ENCODE assay signal across 14 cellular contexts in the genomic region with DNA sequence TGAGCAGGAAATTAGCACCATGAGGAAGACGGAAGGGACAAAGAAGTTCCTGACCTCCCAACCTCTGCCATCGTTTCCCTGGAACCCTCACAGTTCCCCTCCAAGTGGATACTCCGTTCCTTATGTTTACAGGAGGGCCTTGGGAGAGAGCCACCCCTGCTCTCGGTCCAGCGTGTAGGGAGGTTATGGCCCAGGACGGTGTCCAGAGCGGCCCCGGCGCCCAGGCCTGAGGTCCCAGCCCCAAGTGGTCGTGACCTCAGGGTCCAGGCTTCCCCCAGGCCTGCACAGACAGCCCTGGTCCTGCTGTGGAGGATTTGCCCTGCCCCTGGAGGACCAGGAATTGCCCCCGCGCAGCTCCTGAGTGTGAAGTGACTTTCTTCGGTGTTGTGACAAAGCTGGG.
A peak's percentile ranks its signal among the peaks of the same experiment; 100 is the strongest.
DNase-seq lines count a peak whose midpoint lies in the region; ATAC-seq and TF ChIP-seq lines count a peak whose summit lies in the region.
"Had no signal": no experiment of that assay in that cellular context is flagged by ENCODE, and none has a peak within 500 bp of the region (broad histone marks: within the 10 kb centered on the region; RNA-seq: fewer than 3 reads in every experiment).

No MANE protein-coding gene starts in this region.

- H3K9me3 ChIP-seq in right atrium auricular region: no peaks in the 10 kb centered on the region
- no peaks in the 10 kb centered on the region for H3K9me3 ChIP-seq in parathyroid adenoma (ENCODE audit: control insufficient read depth, low read length)
- H3K9me3 ChIP-seq in uterus: no peaks in the 10 kb centered on the region
- H3K9me3 ChIP-seq: body of pancreas, SJSA1 had no signal

- no peak for TF ChIP-seq CTCF in right atrium auricular region (IDR thresholded peaks at IDR 0.05)
- TF ChIP-seq CTCF in parathyroid adenoma (IDR thresholded peaks at IDR 0.05): no peak
- no peak for TF ChIP-seq CTCF in uterus (IDR thresholded peaks at IDR 0.05)

- DNase-seq in Right ventricle myocardium superior (peak; percentile 30), left cardiac atrium (no peak), right atrium auricular region (ENCODE audit: low spot score) (no peak), uterus (no peak), HCEC 1CT (no peak)
- DNase-seq: activated CD4-positive, alpha-beta T cell treated with anti-CD3 and anti-CD28 coated beads, Interleukin-2, amount 50 U/mL, for 4 hours; body of pancreas; GDM1; NCI-H146; NCI-H446 treated with DMSO at 0.1 percent for 48 hours had no signal

- H3K79me2 ChIP-seq in parathyroid adenoma: peaks cover 29% of the 10 kb centered on the region

- H3K27me3 ChIP-seq in right atrium auricular region: no peaks in the 10 kb centered on the region
- H3K27me3 ChIP-seq in parathyroid adenoma (ENCODE audit: control insufficient read depth, insufficient read depth, low read length): no peaks in the 10 kb centered on the region
- no peaks in the 10 kb centered on the region for H3K27me3 ChIP-seq in uterus
- H3K27me3 ChIP-seq: body of pancreas, SJSA1 had no signal

- H3K27ac ChIP-seq in right atrium auricular region (peak overlapping the region; percentile 43 to 49), parathyroid adenoma (peak overlapping the region; percentile 8), uterus (peak overlapping the region; percentile 80 to 91)
- H3K27ac ChIP-seq: SJSA1 had no signal

- no peak overlapping the region for H2AFZ ChIP-seq in parathyroid adenoma

- ATAC-seq in Right ventricle myocardium superior (ENCODE audit: poor library complexity): no peak
- no peak for ATAC-seq in left cardiac atrium
- no peak for ATAC-seq in GM18519 (IDR thresholded peaks at IDR 0.05; ENCODE audit: low FRiP score, unreplicated experiment)
- no peak for ATAC-seq in GM21447 (IDR thresholded peaks at IDR 0.05; ENCODE audit: unreplicated experiment)
- ATAC-seq: body of pancreas had no signal

- H3K4me2 ChIP-seq in parathyroid adenoma (ENCODE audit: low read length): no peak overlapping the region

- H3K36me3 ChIP-seq in right atrium auricular region (peaks cover 10% of the 10 kb centered on the region), parathyroid adenoma (ENCODE audit: control insufficient read depth, insufficient read depth, low read length) (no peaks in the 10 kb centered on the region), uterus (no peaks in the 10 kb centered on the region)

- H3K4me3 ChIP-seq in right atrium auricular region (no peak overlapping the region), parathyroid adenoma (ENCODE audit: low read depth, low read length) (no peak overlapping the region), uterus (no peak overlapping the region)
- H3K4me3 ChIP-seq: body of pancreas, SJSA1 had no signal

- intact Hi-C loops in Right ventricle myocardium superior (cut with DNase I): no loop called here
- intact Hi-C loops in left cardiac atrium (cut with DNase I): no loop called here
- intact Hi-C loops in uterus (cut with DNase I; ENCODE audit: low total_unique reads): no loop called here

- no peak overlapping the region for H3K9ac ChIP-seq in parathyroid adenoma

- peaks cover 0 to 77% of the 10 kb centered on the region in 2 donors for H3K4me1 ChIP-seq in right atrium auricular region
- H3K4me1 ChIP-seq in parathyroid adenoma: no peaks in the 10 kb centered on the region
- H3K4me1 ChIP-seq in uterus: peaks cover 13 to 26% of the 10 kb centered on the region in 2 donors

- peak in 1 of 2 donors; percentile 16 for TF ChIP-seq POLR2A in uterus (IDR thresholded peaks at IDR 0.05)

Comparison
In these comparisons a context has a peak if more than half of its experiments do, and no peak if none do; other contexts are left out.
1. H3K27ac ChIP-seq: peak in every context shown above with its lines; median percentile 86 in uterus; 46 in right atrium auricular region; 8 in parathyroid adenoma.